ENCODE assay signal across 9 cellular contexts in genomic region chr12:111408686-111409402, GRCh38. TPM values are rescaled to one million over a fixed set of nuclear protein-coding genes. Genes with fewer than 3 reads are reported as not detected.
DNase-seq lines count a peak whose midpoint lies in the region; ATAC-seq, FAIRE-seq and TF ChIP-seq lines count a peak whose summit lies in the region.
"Had no signal": no experiment of that assay in that cellular context is flagged by ENCODE, and none has a peak within 500 bp of the region (broad histone marks: within the 10 kb centered on the region; RNA-seq: fewer than 3 reads in every experiment).

No MANE protein-coding gene starts in this region.

- no peak for FAIRE-seq in HTR-8/SVneo (lab: Jason Lieb, UNC)

- no peak overlapping the region for H3K27ac ChIP-seq in CD8-positive, alpha-beta T cell (ENCODE audit: low read depth, low read length)
- no peak overlapping the region for H3K27ac ChIP-seq in OCI-LY3 (ENCODE audit: low read length)

- H2AFZ ChIP-seq in OCI-LY3 (ENCODE audit: low read depth, low read length), result no peak overlapping the region

- peaks cover 78% of the 10 kb centered on the region for H3K4me1 Mint-ChIP-seq in CD8-positive, alpha-beta T cell (ENCODE audit: low read depth)
- H3K4me1 Mint-ChIP-seq in effector memory CD8-positive, alpha-beta T cell (ENCODE audit: low read depth in 2 of 2), result peaks cover 71 to 78% of the 10 kb centered on the region in 2 donors
- H3K4me1 Mint-ChIP-seq in osteocyte (ENCODE audit: unreplicated experiment), result peaks cover 82% of the 10 kb centered on the region

- no peaks in the 10 kb centered on the region for H3K36me3 ChIP-seq in CD8-positive, alpha-beta T cell (ENCODE audit: insufficient read depth, low read length)
- no peaks in the 10 kb centered on the region for H3K36me3 ChIP-seq in OCI-LY3 (replicated peaks; ENCODE audit: low read depth, low read length)

- no peak overlapping the region for H3K9ac ChIP-seq in OCI-LY3 (ENCODE audit: low read length)

- POLR2A ChIA-PET in CD8-positive, alpha-beta T cell (lab: Charles Lee), result interaction anchor here (0.7 to 8.9 kb wide), 5 partner anchors 10 to 43 kb away, joined by 3 to 34 read pairs (median 3); no protein-coding TSS in a partner anchor

- H3K4me1 ChIP-seq in CD8-positive, alpha-beta T cell (ENCODE audit: insufficient read depth, low read length), result peaks cover 86% of the 10 kb centered on the region
- H3K4me1 ChIP-seq in OCI-LY3 (ENCODE audit: low read length), result peaks cover 39% of the 10 kb centered on the region

- H3K4me3 Mint-ChIP-seq in CD8-positive, alpha-beta T cell, result peak overlapping the region; percentile 64
- H3K4me3 Mint-ChIP-seq in effector memory CD8-positive, alpha-beta T cell, result peak overlapping the region; percentile 87 to 92
- H3K4me3 Mint-ChIP-seq in osteocyte (ENCODE audit: unreplicated experiment), result peak overlapping the region; percentile 88

- peak overlapping the region; percentile 89 for H3K27ac Mint-ChIP-seq in CD8-positive, alpha-beta T cell
- H3K27ac Mint-ChIP-seq in effector memory CD8-positive, alpha-beta T cell, result peak overlapping the region; percentile 88 to 96
- peak overlapping the region; percentile 97 for H3K27ac Mint-ChIP-seq in osteocyte (ENCODE audit: unreplicated experiment)

- peaks cover 74% of the 10 kb centered on the region for H3K79me2 ChIP-seq in OCI-LY3 (ENCODE audit: low read length)

- H3K27me3 Mint-ChIP-seq in CD8-positive, alpha-beta T cell (ENCODE audit: low read depth), result no peaks in the 10 kb centered on the region
- H3K27me3 Mint-ChIP-seq in effector memory CD8-positive, alpha-beta T cell, result no peaks in the 10 kb centered on the region
- no peaks in the 10 kb centered on the region for H3K27me3 Mint-ChIP-seq in osteocyte (ENCODE audit: unreplicated experiment)

- peak overlapping the region; percentile 13; the same call in 1 of the 2 replicates for H3K4me2 ChIP-seq in OCI-LY3 (ENCODE audit: low read length)

- TF ChIP-seq CTCF in CD8-positive, alpha-beta T cell (IDR thresholded peaks at IDR 0.05), result no peak
- no peak for TF ChIP-seq CTCF in OCI-LY3 (IDR thresholded peaks at IDR 0.05; ENCODE audit: low read depth, low read length)
- no peak for TF ChIP-seq CTCF in osteocyte (IDR thresholded peaks at IDR 0.05)
- no peak for TF ChIP-seq CTCF in GM13977 (IDR thresholded peaks at IDR 0.05; ENCODE audit: extremely low read depth, insufficient read depth, missing control alignments)

- no peak for ATAC-seq in CD8-positive, alpha-beta T cell
- no peak for ATAC-seq in effector memory CD8-positive, alpha-beta T cell (replicated peaks)
- ATAC-seq in HG02610 (IDR thresholded peaks at IDR 0.05; ENCODE audit: unreplicated experiment) (no peak), GM19351 (IDR thresholded peaks at IDR 0.05; ENCODE audit: unreplicated experiment) (no peak)

- no peaks in the 10 kb centered on the region for H3K9me3 ChIP-seq in CD8-positive, alpha-beta T cell (ENCODE audit: low read length)
- no peaks in the 10 kb centered on the region for H3K9me3 ChIP-seq in OCI-LY3 (ENCODE audit: insufficient read depth, low read length)

- H3K4me3 ChIP-seq in CD8-positive, alpha-beta T cell (ENCODE audit: low read depth, low read length), result peak overlapping the region; percentile 33
- no peak overlapping the region for H3K4me3 ChIP-seq in OCI-LY3 (ENCODE audit: low read length)

- CTCF ChIA-PET in CD8-positive, alpha-beta T cell (lab: Charles Lee), result interaction anchor here (1.1 to 22.4 kb wide), 6 partner anchors 10 to 120 kb away, joined by 3 to 1191 read pairs (median 4); no protein-coding TSS in a partner anchor

- peaks cover 67% of the 10 kb centered on the region for H4K20me1 ChIP-seq in OCI-LY3 (ENCODE audit: insufficient read depth, low read length)

- H3K36me3 Mint-ChIP-seq in CD8-positive, alpha-beta T cell, result peaks cover 1% of the 10 kb centered on the region
- H3K36me3 Mint-ChIP-seq in effector memory CD8-positive, alpha-beta T cell (ENCODE audit: insufficient read depth), result peaks cover 40% of the 10 kb centered on the region
- H3K36me3 Mint-ChIP-seq in osteocyte (ENCODE audit: unreplicated experiment), result no peaks in the 10 kb centered on the region

- intact Hi-C loops in CD8-positive, alpha-beta T cell (cut with DNase I, micrococcal nuclease), result loop anchor here (5.0 to 10.0 kb wide), 4 partner anchors 186 to 1284 kb away; partner anchors contain the start of genes ATXN2 (in 1 of the 2), ERP29 (in 1 of the 2), IFT81 (in 1 of the 2) and PTPN11 (in 1 of the 2)

- in situ Hi-C loops in GM13977 (cut with MboI; ENCODE audit: low pct_unique_long_range_greater_than_20kb, low sequenced_read_pairs, unreplicated experiment), result no loop called here

- no peaks in the 10 kb centered on the region for H3K27me3 ChIP-seq in CD8-positive, alpha-beta T cell (ENCODE audit: insufficient read depth, low read length)
- peaks cover 5% of the 10 kb centered on the region; the same call in 1 of the 2 replicates for H3K27me3 ChIP-seq in OCI-LY3 (ENCODE audit: low read depth, low read length)

- no peak for DNase-seq in CD8-positive, alpha-beta T cell
- no peak for DNase-seq in effector memory CD8-positive, alpha-beta T cell
- DNase-seq in osteocyte (ENCODE audit: extremely low spot score, unreplicated experiment), result no peak
- no peak for DNase-seq in HTR-8/SVneo (ENCODE audit: insufficient read length, low spot score)
- no peak for DNase-seq in GM13977 (ENCODE audit: low spot score)
- DNase-seq: NCI-H2029 had no signal

- H3K9me3 Mint-ChIP-seq in CD8-positive, alpha-beta T cell, result no peaks in the 10 kb centered on the region
- no peaks in the 10 kb centered on the region for H3K9me3 Mint-ChIP-seq in effector memory CD8-positive, alpha-beta T cell
- no peaks in the 10 kb centered on the region for H3K9me3 Mint-ChIP-seq in osteocyte (ENCODE audit: unreplicated experiment)

RNA-seq across cellular contexts. Expression of gene SH2B3, which starts 3.1 kb away (rescaled TPM):
- 10 to 100 TPM; 48.7 to 48.8 TPM for total RNA-seq in CD8-positive, alpha-beta T cell
- 36.4 and 37.4 TPM in 2 replicates for total RNA-seq in osteocyte

RNA-seq across cellular contexts. Expression of gene PHETA1, which starts 39.9 kb away (rescaled TPM):
- total RNA-seq in CD8-positive, alpha-beta T cell, result under 1 TPM; 0.79 to 0.83 TPM
- total RNA-seq in osteocyte, result 13.6 and 14.6 TPM in 2 replicates
